ENCODE assay signal across 9 cellular contexts in genomic region chr1:153355445-153356071, GRCh38. TPM values are rescaled to one million over a fixed set of nuclear protein-coding genes. Genes with fewer than 3 reads are reported as not detected.
DNase-seq lines count a peak whose midpoint lies in the region; ATAC-seq, FAIRE-seq and TF ChIP-seq lines count a peak whose summit lies in the region.
"Had no signal": no experiment of that assay in that cellular context is flagged by ENCODE, and none has a peak within 500 bp of the region (broad histone marks: within the 10 kb centered on the region; RNA-seq: fewer than 3 reads in every experiment).

No MANE protein-coding gene starts in this region.

- peaks cover 35% of the 10 kb centered on the region for H3K27me3 Mint-ChIP-seq in HFFc6 (ENCODE audit: insufficient read depth)
- peaks cover 5% of the 10 kb centered on the region for H3K27me3 Mint-ChIP-seq in glutamatergic neuron (ENCODE audit: unreplicated experiment)

- DNase-seq in DMS 273 (lab: John Stamatoyannopoulos, UW; ENCODE audit: unreplicated experiment) (peak; percentile 85), HFFc6 (peak; percentile 45), NCI-H748 (lab: John Stamatoyannopoulos, UW; ENCODE audit: unreplicated experiment) (peak; percentile 85), glutamatergic neuron (peak; percentile 73), small intestine (peak; percentile 56), omental fat pad (ENCODE audit: low spot score) (no peak)
- peak; percentile 74 for DNase-seq in activated CD8-positive, alpha-beta memory T cell treated with anti-CD3 and anti-CD28 coated beads, Interleukin-2, amount 50 U/mL, for 48 hours

- TF ChIP-seq CTCF in HFFc6 (IDR thresholded peaks at IDR 0.05): peak; percentile 72
- TF ChIP-seq CTCF in glutamatergic neuron (IDR thresholded peaks at IDR 0.05; ENCODE audit: partially characterized antibody, unreplicated experiment): peak; percentile 30
- no peak for TF ChIP-seq CTCF in omental fat pad (IDR thresholded peaks at IDR 0.05)

- no peak overlapping the region for H3K4me3 Mint-ChIP-seq in HFFc6
- H3K4me3 Mint-ChIP-seq in glutamatergic neuron (ENCODE audit: unreplicated experiment): no peak overlapping the region

- H3K27ac Mint-ChIP-seq in HFFc6 (no peak overlapping the region), glutamatergic neuron (ENCODE audit: unreplicated experiment) (no peak overlapping the region)

- no peaks in the 10 kb centered on the region for H3K4me1 ChIP-seq in small intestine (ENCODE audit: control insufficient read depth in 2 of 2, insufficient read depth in 1 of 2, low read depth in 1 of 2, low read length in 1 of 2)

- no peak for FAIRE-seq in small intestine (lab: Jason Lieb, UNC)

- no peaks in the 10 kb centered on the region for H3K9me3 ChIP-seq in small intestine (ENCODE audit: control insufficient read depth, low read depth)

- no peaks in the 10 kb centered on the region for H3K27me3 ChIP-seq in small intestine (ENCODE audit: control insufficient read depth in 2 of 2, insufficient read depth in 2 of 2, low read length in 2 of 2)

- H3K36me3 Mint-ChIP-seq in HFFc6 (ENCODE audit: low read depth): no peaks in the 10 kb centered on the region
- no peaks in the 10 kb centered on the region for H3K36me3 Mint-ChIP-seq in glutamatergic neuron (ENCODE audit: unreplicated experiment)

- ATAC-seq in omental fat pad (ENCODE audit: low FRiP score): no peak
- no peak for ATAC-seq in GM18519 (IDR thresholded peaks at IDR 0.05; ENCODE audit: low FRiP score, unreplicated experiment)

- no peaks in the 10 kb centered on the region for H3K4me1 Mint-ChIP-seq in HFFc6 (ENCODE audit: low read depth)
- H3K4me1 Mint-ChIP-seq in glutamatergic neuron (ENCODE audit: low read depth, unreplicated experiment): peaks cover 4% of the 10 kb centered on the region

- H3K27ac ChIP-seq in small intestine (ENCODE audit: low read depth in 1 of 2, low read length in 1 of 2): no peak overlapping the region
- H3K27ac ChIP-seq: SK-N-MC had no signal

- no peak overlapping the region for H3K4me3 ChIP-seq in small intestine (ENCODE audit: low read depth in 1 of 2, low read length in 2 of 2)
- H3K4me3 ChIP-seq: SK-N-MC had no signal

- H3K9me3 Mint-ChIP-seq in HFFc6 (no peaks in the 10 kb centered on the region), glutamatergic neuron (ENCODE audit: unreplicated experiment) (no peaks in the 10 kb centered on the region)

- 36 to 44% (median 39%) methylated on average over 10 of the region's 10 CpGs for WGBS in small intestine, 3 donors

- no peaks in the 10 kb centered on the region for H3K36me3 ChIP-seq in small intestine (ENCODE audit: control insufficient read depth in 2 of 2, insufficient read depth in 2 of 2, low read length in 2 of 2)

RNA-seq across cellular contexts. Expression of gene S100A9, which starts 2.1 kb away (rescaled TPM):
- not detected for total RNA-seq in HFFc6 (2021; fragmentation: NEBNext Ultra II Directional; extraction: Animal tissue kit (Norgen Biotek cat#: 25700))
- total RNA-seq in glutamatergic neuron (ENCODE audit: unreplicated experiment): not detected
- 100 to 1,000 TPM in 1 of 3 donors, 10 to 100 TPM in 2; 57.0 to 509 (median 88.3) TPM for polyA plus RNA-seq in small intestine
- total RNA-seq in omental fat pad: 1,000 to 10,000 TPM in 1 of 4 donors, 100 to 1,000 TPM in 3; 436 to 2,200 (median 573) TPM

RNA-seq across cellular contexts. Expression of gene PGLYRP4, which starts 6.9 kb away (rescaled TPM):
- not detected for total RNA-seq in HFFc6 (2021; fragmentation: NEBNext Ultra II Directional; extraction: Animal tissue kit (Norgen Biotek cat#: 25700))
- total RNA-seq in glutamatergic neuron (ENCODE audit: unreplicated experiment) (not detected), omental fat pad (not detected)
- under 1 TPM in 1 of 3 donors, not detected in 2; 0.33 TPM for polyA plus RNA-seq in small intestine

RNA-seq across cellular contexts. Expression of gene S100A12, which starts 19.9 kb away (rescaled TPM):
- not detected for total RNA-seq in HFFc6 (2021; fragmentation: NEBNext Ultra II Directional; extraction: Animal tissue kit (Norgen Biotek cat#: 25700))
- not detected for total RNA-seq in glutamatergic neuron (ENCODE audit: unreplicated experiment)
- 1 to 10 TPM in 1 of 3 donors, under 1 TPM in 1, not detected in 1; 0.85 to 6.7 TPM for polyA plus RNA-seq in small intestine
- 10 to 100 TPM in 2 of 4 donors, 1 to 10 TPM in 2; 4.2 to 59.0 (median 9.6) TPM for total RNA-seq in omental fat pad

RNA-seq across cellular contexts. Expression of gene S100A8, which starts 35.3 kb away (rescaled TPM):
- total RNA-seq in HFFc6 (2021; fragmentation: NEBNext Ultra II Directional; extraction: Animal tissue kit (Norgen Biotek cat#: 25700)): not detected
- total RNA-seq in glutamatergic neuron (ENCODE audit: unreplicated experiment) (not detected), omental fat pad (100 to 1,000 TPM in 1 of 4 donors, 10 to 100 TPM in 3; 50.4 to 402 (median 59.6) TPM)
- polyA plus RNA-seq in small intestine: 100 to 1,000 TPM in 2 of 3 donors, 10 to 100 TPM in 1; 51.4 to 208 (median 121) TPM

RNA-seq across cellular contexts. Expression of gene PGLYRP3, which starts 42.8 kb away (rescaled TPM):
- not detected for total RNA-seq in HFFc6 (2021; fragmentation: NEBNext Ultra II Directional; extraction: Animal tissue kit (Norgen Biotek cat#: 25700))
- not detected for total RNA-seq in glutamatergic neuron (ENCODE audit: unreplicated experiment)
- polyA plus RNA-seq in small intestine: not detected
- total RNA-seq in omental fat pad: not detected

Comparison
In these comparisons a context has a peak if more than half of its experiments do, and no peak if none do; other contexts are left out.
1. CTCF ChIP-seq: peak in HFFc6 (single experiment) and glutamatergic neuron (single experiment); none in omental fat pad (0 of 3).
2. RNA of gene S100A9, which starts 2.1 kb away (total RNA-seq): 436 to 2,200 TPM in omental fat pad; not detected in HFFc6 and not detected in glutamatergic neuron (single experiment); every median in the first group is over 100 times any median in the second.